ENCODE assay signal across 8 cellular contexts in genomic region chr5:180605554-180606214, GRCh38. TPM values are rescaled to one million over a fixed set of nuclear protein-coding genes. Genes with fewer than 3 reads are reported as not detected.
DNase-seq lines count a peak whose midpoint lies in the region; ATAC-seq and TF ChIP-seq lines count a peak whose summit lies in the region.

No MANE protein-coding gene starts in this region.

- peak; percentile 39 to 68 (median 58) for TF ChIP-seq CTCF in heart left ventricle (IDR thresholded peaks at IDR 0.05)

- H3K9me3 ChIP-seq in SJCRH30 (replicated peaks) (no peaks in the 10 kb centered on the region), heart left ventricle (no peaks in the 10 kb centered on the region)

- WGBS in heart left ventricle, 4 donors: 61 to 70% (median 63%) methylated on average over 11 of the region's 11 CpGs

- no peak for ATAC-seq in heart left ventricle
- no peak for ATAC-seq in HG02885 (IDR thresholded peaks at IDR 0.05; ENCODE audit: poor library complexity, unreplicated experiment)
- ATAC-seq in HG03139 (IDR thresholded peaks at IDR 0.05; ENCODE audit: unreplicated experiment): no peak

- H3K4me3 ChIP-seq in SJCRH30 (no peak overlapping the region), heart left ventricle (no peak overlapping the region)

- intact Hi-C loops in heart left ventricle (cut with DNase I): no loop called here

- DNase-seq in EL: peak; percentile 50
- DNase-seq in HT-29 (ENCODE audit: low spot score): peak; percentile 78
- peak; percentile 46 to 71 for DNase-seq in SJCRH30
- peak; percentile 63 for DNase-seq in activated naive CD4-positive, alpha-beta T cell treated with anti-CD3 and anti-CD28 coated beads, Interleukin-2, amount 50 U/mL, for 16 hours
- DNase-seq in heart left ventricle: peak in 1 of 5 donors; percentile 25
- DNase-seq in stimulated activated CD4-positive, alpha-beta T cell treated with anti-CD3 and anti-CD28 coated beads, Interleukin-15, amount 100 ng/mL, for 24 hours: peak; percentile 79

- H3K27me3 ChIP-seq in SJCRH30 (no peaks in the 10 kb centered on the region; the same call in 1 of the 2 replicates), heart left ventricle (no peaks in the 10 kb centered on the region)

- no peaks in the 10 kb centered on the region for H3K4me1 ChIP-seq in SJCRH30
- no peaks in the 10 kb centered on the region for H3K4me1 ChIP-seq in heart left ventricle

- no peak for TF ChIP-seq POLR2A in heart left ventricle (IDR thresholded peaks at IDR 0.05)

- no peaks in the 10 kb centered on the region for H3K36me3 ChIP-seq in SJCRH30
- no peaks in the 10 kb centered on the region for H3K36me3 ChIP-seq in heart left ventricle

- H3K27ac ChIP-seq in SJCRH30 (no peak overlapping the region), heart left ventricle (no peak overlapping the region)

RNA-seq across cellular contexts. Expression of gene SCGB3A1, which starts 14.4 kb away (rescaled TPM):
- not detected in 2 replicates for total RNA-seq in HT-29 (2014; rRNA removed; shearing (Covaris generic))
- total RNA-seq in SJCRH30 (2014; rRNA removed; shearing (Covaris generic)): not detected in 2 replicates
- under 1 TPM in 1 of 9 donors, not detected in 8; 0.85 TPM for total RNA-seq in heart left ventricle
- under 1 TPM; 0.22 to 0.57 TPM for polyA plus RNA-seq in heart left ventricle

RNA-seq across cellular contexts. Expression of gene FLT4, which starts 43.7 kb away (rescaled TPM):
- 0.31 TPM in 1 of 2 replicates, not detected in the other for total RNA-seq in HT-29 (2014; rRNA removed; shearing (Covaris generic))
- 0.08 TPM in 1 of 2 replicates, not detected in the other for total RNA-seq in SJCRH30 (2014; rRNA removed; shearing (Covaris generic))
- 10 to 100 TPM in 2 of 9 donors, 1 to 10 TPM in 7; 2.1 to 13.7 (median 6.9) TPM for total RNA-seq in heart left ventricle
- 1 to 10 TPM; 5.0 to 5.4 TPM for polyA plus RNA-seq in heart left ventricle
